In the genomic region with DNA sequence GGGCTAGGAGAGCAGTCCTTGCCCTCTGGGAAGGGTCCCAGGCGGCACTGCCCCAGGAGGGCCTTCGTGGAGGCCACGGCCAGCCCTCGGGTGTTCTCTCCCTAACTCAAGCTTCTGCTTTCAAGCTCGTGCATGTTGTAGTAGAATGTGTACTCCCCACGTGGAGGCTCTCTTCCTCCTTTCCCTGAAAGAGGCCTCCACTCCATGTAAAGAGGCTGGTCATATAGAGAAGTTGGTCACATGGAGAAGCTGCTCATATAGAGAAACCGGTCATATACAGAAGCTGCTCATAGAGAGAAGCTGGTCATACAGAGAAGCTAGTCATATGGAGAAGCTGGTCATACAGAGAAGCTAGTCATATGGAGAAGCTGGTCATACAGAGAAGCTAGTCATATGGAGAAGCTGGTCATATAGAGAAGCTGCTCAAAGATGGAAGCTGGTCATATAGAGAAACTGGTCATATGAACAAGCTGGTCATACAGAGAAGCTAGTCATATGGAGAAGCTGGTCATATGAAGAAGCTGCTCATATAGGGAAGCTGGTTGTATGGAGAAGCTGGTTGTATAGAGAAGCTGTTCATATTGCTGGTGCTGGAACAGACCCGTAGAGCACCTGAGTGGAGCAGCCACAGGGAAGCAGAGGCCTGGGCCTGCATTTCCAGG, we compare ENCODE assay signal across 1 cellular context.
TF ChIP-seq lines count a peak whose summit lies in the region.

No MANE protein-coding gene starts in this region.

TF ChIP-seq in GM23338, 12 proteins besides CTCF, POLR2A, EP300 and RAD21 (continued from another document):
- TF ChIP-seq, protein P1, sequence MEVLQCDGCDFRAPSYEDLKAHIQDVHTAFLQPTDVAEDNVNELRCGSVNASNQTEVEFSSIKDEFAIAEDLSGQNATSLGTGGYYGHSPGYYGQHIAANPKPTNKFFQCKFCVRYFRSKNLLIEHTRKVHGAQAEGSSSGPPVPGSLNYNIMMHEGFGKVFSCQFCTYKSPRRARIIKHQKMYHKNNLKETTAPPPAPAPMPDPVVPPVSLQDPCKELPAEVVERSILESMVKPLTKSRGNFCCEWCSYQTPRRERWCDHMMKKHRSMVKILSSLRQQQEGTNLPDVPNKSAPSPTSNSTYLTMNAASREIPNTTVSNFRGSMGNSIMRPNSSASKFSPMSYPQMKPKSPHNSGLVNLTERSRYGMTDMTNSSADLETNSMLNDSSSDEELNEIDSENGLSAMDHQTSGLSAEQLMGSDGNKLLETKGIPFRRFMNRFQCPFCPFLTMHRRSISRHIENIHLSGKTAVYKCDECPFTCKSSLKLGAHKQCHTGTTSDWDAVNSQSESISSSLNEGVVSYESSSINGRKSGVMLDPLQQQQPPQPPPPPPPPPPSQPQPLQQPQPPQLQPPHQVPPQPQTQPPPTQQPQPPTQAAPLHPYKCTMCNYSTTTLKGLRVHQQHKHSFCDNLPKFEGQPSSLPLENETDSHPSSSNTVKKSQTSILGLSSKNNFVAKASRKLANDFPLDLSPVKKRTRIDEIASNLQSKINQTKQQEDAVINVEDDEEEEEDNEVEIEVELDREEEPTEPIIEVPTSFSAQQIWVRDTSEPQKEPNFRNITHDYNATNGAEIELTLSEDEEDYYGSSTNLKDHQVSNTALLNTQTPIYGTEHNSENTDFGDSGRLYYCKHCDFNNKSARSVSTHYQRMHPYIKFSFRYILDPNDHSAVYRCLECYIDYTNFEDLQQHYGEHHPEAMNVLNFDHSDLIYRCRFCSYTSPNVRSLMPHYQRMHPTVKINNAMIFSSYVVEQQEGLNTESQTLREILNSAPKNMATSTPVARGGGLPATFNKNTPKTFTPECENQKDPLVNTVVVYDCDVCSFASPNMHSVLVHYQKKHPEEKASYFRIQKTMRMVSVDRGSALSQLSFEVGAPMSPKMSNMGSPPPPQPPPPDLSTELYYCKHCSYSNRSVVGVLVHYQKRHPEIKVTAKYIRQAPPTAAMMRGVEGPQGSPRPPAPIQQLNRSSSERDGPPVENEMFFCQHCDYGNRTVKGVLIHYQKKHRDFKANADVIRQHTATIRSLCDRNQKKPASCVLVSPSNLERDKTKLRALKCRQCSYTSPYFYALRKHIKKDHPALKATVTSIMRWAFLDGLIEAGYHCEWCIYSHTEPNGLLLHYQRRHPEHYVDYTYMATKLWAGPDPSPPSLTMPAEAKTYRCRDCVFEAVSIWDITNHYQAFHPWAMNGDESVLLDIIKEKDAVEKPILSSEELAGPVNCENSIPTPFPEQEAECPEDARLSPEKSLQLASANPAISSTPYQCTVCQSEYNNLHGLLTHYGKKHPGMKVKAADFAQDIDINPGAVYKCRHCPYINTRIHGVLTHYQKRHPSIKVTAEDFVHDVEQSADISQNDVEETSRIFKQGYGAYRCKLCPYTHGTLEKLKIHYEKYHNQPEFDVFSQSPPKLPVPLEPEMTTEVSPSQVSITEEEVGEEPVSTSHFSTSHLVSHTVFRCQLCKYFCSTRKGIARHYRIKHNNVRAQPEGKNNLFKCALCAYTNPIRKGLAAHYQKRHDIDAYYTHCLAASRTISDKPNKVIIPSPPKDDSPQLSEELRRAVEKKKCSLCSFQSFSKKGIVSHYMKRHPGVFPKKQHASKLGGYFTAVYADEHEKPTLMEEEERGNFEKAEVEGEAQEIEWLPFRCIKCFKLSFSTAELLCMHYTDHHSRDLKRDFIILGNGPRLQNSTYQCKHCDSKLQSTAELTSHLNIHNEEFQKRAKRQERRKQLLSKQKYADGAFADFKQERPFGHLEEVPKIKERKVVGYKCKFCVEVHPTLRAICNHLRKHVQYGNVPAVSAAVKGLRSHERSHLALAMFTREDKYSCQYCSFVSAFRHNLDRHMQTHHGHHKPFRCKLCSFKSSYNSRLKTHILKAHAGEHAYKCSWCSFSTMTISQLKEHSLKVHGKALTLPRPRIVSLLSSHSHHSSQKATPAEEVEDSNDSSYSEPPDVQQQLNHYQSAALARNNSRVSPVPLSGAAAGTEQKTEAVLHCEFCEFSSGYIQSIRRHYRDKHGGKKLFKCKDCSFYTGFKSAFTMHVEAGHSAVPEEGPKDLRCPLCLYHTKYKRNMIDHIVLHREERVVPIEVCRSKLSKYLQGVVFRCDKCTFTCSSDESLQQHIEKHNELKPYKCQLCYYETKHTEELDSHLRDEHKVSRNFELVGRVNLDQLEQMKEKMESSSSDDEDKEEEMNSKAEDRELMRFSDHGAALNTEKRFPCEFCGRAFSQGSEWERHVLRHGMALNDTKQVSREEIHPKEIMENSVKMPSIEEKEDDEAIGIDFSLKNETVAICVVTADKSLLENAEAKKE (CRISPR knock-in tag; IDR thresholded peaks at IDR 0.05), result no peak
- TF ChIP-seq STAT1 (IDR thresholded peaks at IDR 0.05; ENCODE audit: unreplicated experiment) (no peak), JUNB (IDR thresholded peaks at IDR 0.05; ENCODE audit: unreplicated experiment) (no peak), ZNF331 (CRISPR knock-in tag; IDR thresholded peaks at IDR 0.05; ENCODE audit: low read depth) (no peak), EZH2 (IDR thresholded peaks at IDR 0.05; ENCODE audit: low read depth, unreplicated experiment) (no peak), CREB1 (CRISPR knock-in tag; IDR thresholded peaks at IDR 0.05; ENCODE audit: low read depth) (no peak), EZH2phosphoT487 (IDR thresholded peaks at IDR 0.05; ENCODE audit: unreplicated experiment) (no peak), POLR2AphosphoS5 (IDR thresholded peaks at IDR 0.05; ENCODE audit: low read depth) (no peak), ZNF114 (CRISPR knock-in tag; IDR thresholded peaks at IDR 0.05) (no peak), NANOG (IDR thresholded peaks at IDR 0.05; ENCODE audit: borderline replicate concordance) (no peak)
- TF ChIP-seq, protein P2, sequence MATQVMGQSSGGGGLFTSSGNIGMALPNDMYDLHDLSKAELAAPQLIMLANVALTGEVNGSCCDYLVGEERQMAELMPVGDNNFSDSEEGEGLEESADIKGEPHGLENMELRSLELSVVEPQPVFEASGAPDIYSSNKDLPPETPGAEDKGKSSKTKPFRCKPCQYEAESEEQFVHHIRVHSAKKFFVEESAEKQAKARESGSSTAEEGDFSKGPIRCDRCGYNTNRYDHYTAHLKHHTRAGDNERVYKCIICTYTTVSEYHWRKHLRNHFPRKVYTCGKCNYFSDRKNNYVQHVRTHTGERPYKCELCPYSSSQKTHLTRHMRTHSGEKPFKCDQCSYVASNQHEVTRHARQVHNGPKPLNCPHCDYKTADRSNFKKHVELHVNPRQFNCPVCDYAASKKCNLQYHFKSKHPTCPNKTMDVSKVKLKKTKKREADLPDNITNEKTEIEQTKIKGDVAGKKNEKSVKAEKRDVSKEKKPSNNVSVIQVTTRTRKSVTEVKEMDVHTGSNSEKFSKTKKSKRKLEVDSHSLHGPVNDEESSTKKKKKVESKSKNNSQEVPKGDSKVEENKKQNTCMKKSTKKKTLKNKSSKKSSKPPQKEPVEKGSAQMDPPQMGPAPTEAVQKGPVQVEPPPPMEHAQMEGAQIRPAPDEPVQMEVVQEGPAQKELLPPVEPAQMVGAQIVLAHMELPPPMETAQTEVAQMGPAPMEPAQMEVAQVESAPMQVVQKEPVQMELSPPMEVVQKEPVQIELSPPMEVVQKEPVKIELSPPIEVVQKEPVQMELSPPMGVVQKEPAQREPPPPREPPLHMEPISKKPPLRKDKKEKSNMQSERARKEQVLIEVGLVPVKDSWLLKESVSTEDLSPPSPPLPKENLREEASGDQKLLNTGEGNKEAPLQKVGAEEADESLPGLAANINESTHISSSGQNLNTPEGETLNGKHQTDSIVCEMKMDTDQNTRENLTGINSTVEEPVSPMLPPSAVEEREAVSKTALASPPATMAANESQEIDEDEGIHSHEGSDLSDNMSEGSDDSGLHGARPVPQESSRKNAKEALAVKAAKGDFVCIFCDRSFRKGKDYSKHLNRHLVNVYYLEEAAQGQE (IDR thresholded peaks at IDR 0.05; ENCODE audit: unreplicated experiment), result no peak
